ENCODE assay signal across 23 cellular contexts in the genomic region with DNA sequence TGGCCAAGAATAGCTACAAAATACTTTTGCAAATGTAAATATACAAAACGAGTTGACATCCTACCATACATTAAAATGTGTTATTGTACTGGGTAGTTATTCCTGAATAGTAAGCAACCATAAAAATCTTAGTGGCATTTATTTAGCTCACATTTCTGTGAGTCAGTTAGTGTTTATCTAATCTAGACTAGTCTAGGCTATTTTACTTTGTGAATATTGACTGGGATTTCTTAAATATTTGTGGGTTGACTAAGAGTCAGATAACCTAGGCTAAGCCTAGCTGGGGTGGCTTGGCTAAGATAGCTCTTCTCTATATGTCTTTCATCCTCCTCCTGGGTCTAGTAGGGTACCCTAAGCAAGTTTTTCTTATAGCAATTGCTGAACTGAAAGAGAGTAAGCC.
"Had no signal": no experiment of that assay in that cellular context is flagged by ENCODE, and none has a peak within 500 bp of the region (broad histone marks: within the 10 kb centered on the region; RNA-seq: fewer than 3 reads in every experiment).

No MANE protein-coding gene starts in this region.

- H3K9me3 Mint-ChIP-seq: central memory CD8-positive, alpha-beta T cell had no signal

- H3K9me3 ChIP-seq: heart left ventricle, ovary, suprapubic skin, tibial artery, upper lobe of right lung had no signal

- H3K4me1 ChIP-seq: heart left ventricle, suprapubic skin, upper lobe of right lung had no signal

- H3K4me1 Mint-ChIP-seq: central memory CD8-positive, alpha-beta T cell; mesothelial cell of epicardium; natural killer cell; neural crest cell; stimulated activated effector memory CD8-positive, alpha-beta T cell treated with anti-CD3 and anti-CD28 coated beads, Interleukin-12 subunit alpha, Interleukin-12 subunit beta, amount 100 ng/mL, for 72 hours had no signal

- H3K4me3 ChIP-seq: dorsolateral prefrontal cortex, heart left ventricle, ovary, suprapubic skin, tibial artery, upper lobe of right lung had no signal

- H3K4me3 Mint-ChIP-seq: central memory CD8-positive, alpha-beta T cell; mesothelial cell of epicardium; natural killer cell; neural crest cell; stimulated activated effector memory CD8-positive, alpha-beta T cell treated with anti-CD3 and anti-CD28 coated beads, Interleukin-12 subunit alpha, Interleukin-12 subunit beta, amount 100 ng/mL, for 72 hours had no signal

- H3K36me3 Mint-ChIP-seq: mesothelial cell of epicardium; natural killer cell; stimulated activated effector memory CD8-positive, alpha-beta T cell treated with anti-CD3 and anti-CD28 coated beads, Interleukin-12 subunit alpha, Interleukin-12 subunit beta, amount 100 ng/mL, for 72 hours had no signal

- H3K27me3 ChIP-seq: heart left ventricle, suprapubic skin, tibial artery, upper lobe of right lung had no signal

- DNase-seq: cortex of kidney; dorsolateral prefrontal cortex; effector CD8-positive, alpha-beta T cell; foreskin fibroblast; heart left ventricle; hippocampal formation; islet precursor cell; mammary epithelial cell; natural killer cell; ovary; right cardiac atrium; stimulated activated CD4-positive, alpha-beta T cell treated with anti-CD3 and anti-CD28 coated beads, Interleukin-4, amount 100 ng/mL, for 1 hour; stimulated activated CD8-positive, alpha-beta memory T cell treated with anti-CD3 and anti-CD28 coated beads, Interleukin-4, amount 100 ng/mL, for 48 hours; stimulated activated naive CD8-positive, alpha-beta T cell treated with anti-CD3 and anti-CD28 coated beads, Interleukin-15, Interleukin-2, amounts not matched to agents 100 U/mL and 50 U/mL, for 24 hours; tibial artery; upper lobe of right lung had no signal

- H3K27ac Mint-ChIP-seq: mesothelial cell of epicardium; natural killer cell; stimulated activated effector memory CD8-positive, alpha-beta T cell treated with anti-CD3 and anti-CD28 coated beads, Interleukin-12 subunit alpha, Interleukin-12 subunit beta, amount 100 ng/mL, for 72 hours had no signal

- H3K27ac ChIP-seq: dorsolateral prefrontal cortex, heart left ventricle, ovary, suprapubic skin, tibial artery, upper lobe of right lung had no signal

- H3K36me3 ChIP-seq: heart left ventricle, ovary, suprapubic skin, tibial artery, upper lobe of right lung had no signal

- H3K27me3 Mint-ChIP-seq: central memory CD8-positive, alpha-beta T cell had no signal

- ATAC-seq: esophagus mucosa; heart left ventricle; left lobe of liver; natural killer cell; right cardiac atrium; stimulated activated effector memory CD8-positive, alpha-beta T cell treated with anti-CD3 and anti-CD28 coated beads, Interleukin-12 subunit alpha, Interleukin-12 subunit beta, amount 100 ng/mL, for 72 hours; stimulated activated naive CD8-positive, alpha-beta T cell treated with anti-CD3 and anti-CD28 coated beads, Interleukin-15, Interleukin-2, amounts not matched to agents 100 U/mL and 50 U/mL, for 24 hours; upper lobe of right lung had no signal
